ENCODE assay signal across 8 cellular contexts in genomic region chr20:45405566-45406259, GRCh38. TPM values are rescaled to one million over a fixed set of nuclear protein-coding genes. Genes with fewer than 3 reads are reported as not detected.
DNase-seq lines count a peak whose midpoint lies in the region; ATAC-seq, FAIRE-seq and TF ChIP-seq lines count a peak whose summit lies in the region.

No MANE protein-coding gene starts in this region.

- H3K9me3 ChIP-seq in A549: peaks cover 9% of the 10 kb centered on the region
- peaks cover 0 to 10% (median under 1%) of the 10 kb centered on the region in 12 donors for H3K9me3 ChIP-seq in heart left ventricle
- peaks cover 4% of the 10 kb centered on the region for H3K9me3 ChIP-seq in psoas muscle

- H3K9me2 ChIP-seq in GM23338 (ENCODE audit: insufficient read depth): peaks cover 3% of the 10 kb centered on the region; the same call in 1 of the 2 replicates

- H3K79me2 ChIP-seq in GM23338 (replicated peaks; ENCODE audit: insufficient read depth): peaks cover 9% of the 10 kb centered on the region

- peak overlapping the region; percentile 100 for H3K4me2 ChIP-seq in A549
- H3K4me2 ChIP-seq in GM23338: peak overlapping the region; percentile 97

- H3K27ac ChIP-seq in A549 (peak overlapping the region; percentile 83 to 91), GM23338 (ENCODE audit: low read depth) (no peak overlapping the region), heart left ventricle (peak overlapping the region; percentile 96 to 100 (median 99)), psoas muscle (peak overlapping the region; percentile 99)

- H3K27ac Mint-ChIP-seq in GM23338: no peak overlapping the region
- peak overlapping the region; percentile 59 for H3K27ac Mint-ChIP-seq in activated T-helper 1 cell treated with anti-CD3 and anti-CD28 coated beads, Interleukin-12 subunit alpha, Interleukin-12 subunit beta, Interleukin-2, Interleukin-4 antibody, amounts not matched to agents 30 ng/mL and 10 ng/mL and 1 ng/mL, durations not matched to agents 14 hours and 24 hours and 36 hours

- no peak for TF ChIP-seq EP300 in A549 (IDR thresholded peaks at IDR 0.05)

- H3K4me1 ChIP-seq in A549 (peaks cover 4% of the 10 kb centered on the region; the same call in 1 of the 3 replicates), GM23338 (ENCODE audit: insufficient read depth) (peaks cover 11% of the 10 kb centered on the region; the same call in 1 of the 2 replicates), heart left ventricle (peaks cover 0 to 45% (median 27%) of the 10 kb centered on the region in 12 donors), psoas muscle (peaks cover 27% of the 10 kb centered on the region)

- TF ChIP-seq POLR2A in A549 (IDR thresholded peaks at IDR 0.05; ENCODE audit: low read length): no peak
- no peak for TF ChIP-seq POLR2A in heart left ventricle (IDR thresholded peaks at IDR 0.05)

- CTCF ChIA-PET in A549 (lab: Yijun Ruan, JAX): interaction anchor here (0.6 to 6.9 kb wide), 7 partner anchors 12 to 366 kb away, joined by 3 to 56 read pairs (median 4); partner anchors contain the start of gene SYS1

- DNase-seq in A549 (ENCODE audit: low read depth in 1 of 2, low spot score in 1 of 2) (no peak), GM23338 (ENCODE audit: low spot score) (peak; percentile 67), heart left ventricle (peak; percentile 57 to 83 (median 69)), psoas muscle (peak; percentile 55 to 63), kidney glomerular epithelial cell (lab: John Stamatoyannopoulos, UW) (no peak), dermis blood vessel endothelial cell (no peak)
- no peak for DNase-seq in activated T-helper 1 cell treated with anti-CD3 and anti-CD28 coated beads, Interleukin-12 subunit alpha, Interleukin-12 subunit beta, Interleukin-2, Interleukin-4 antibody, amounts not matched to agents 30 ng/mL and 10 ng/mL and 1 ng/mL, durations not matched to agents 14 hours and 24 hours and 36 hours (ENCODE audit: low spot score)

- H3K27me3 Mint-ChIP-seq in GM23338 (ENCODE audit: insufficient read depth, low read depth, poor library complexity): peaks cover 24% of the 10 kb centered on the region
- peaks cover 13% of the 10 kb centered on the region for H3K27me3 Mint-ChIP-seq in activated T-helper 1 cell treated with anti-CD3 and anti-CD28 coated beads, Interleukin-12 subunit alpha, Interleukin-12 subunit beta, Interleukin-2, Interleukin-4 antibody, amounts not matched to agents 30 ng/mL and 10 ng/mL and 1 ng/mL, durations not matched to agents 14 hours and 24 hours and 36 hours (ENCODE audit: insufficient read depth)

- H3K27me3 ChIP-seq in GM23338 (ENCODE audit: insufficient read depth) (peaks cover 36% of the 10 kb centered on the region), heart left ventricle (peaks cover 0 to 5% (median 0%) of the 10 kb centered on the region in 9 donors), psoas muscle (ENCODE audit: insufficient read depth in 3 of 3, low read length in 2 of 3) (no peaks in the 10 kb centered on the region)

- H2AFZ ChIP-seq in GM23338: peak overlapping the region; percentile 97

- peaks cover 10% of the 10 kb centered on the region for H3K4me1 Mint-ChIP-seq in GM23338
- H3K4me1 Mint-ChIP-seq in activated T-helper 1 cell treated with anti-CD3 and anti-CD28 coated beads, Interleukin-12 subunit alpha, Interleukin-12 subunit beta, Interleukin-2, Interleukin-4 antibody, amounts not matched to agents 30 ng/mL and 10 ng/mL and 1 ng/mL, durations not matched to agents 14 hours and 24 hours and 36 hours (ENCODE audit: low read depth): peaks cover 21% of the 10 kb centered on the region

- H3K4me3 ChIP-seq in A549: peak overlapping the region; percentile 96
- peak overlapping the region; percentile 95 for H3K4me3 ChIP-seq in GM23338
- H3K4me3 ChIP-seq in heart left ventricle: peak overlapping the region; percentile 69 to 98 (median 84)
- H3K4me3 ChIP-seq in psoas muscle: peak overlapping the region; percentile 99

- no peaks in the 10 kb centered on the region; the same call in 1 of the 2 replicates for H4K20me1 ChIP-seq in GM23338 (replicated peaks; ENCODE audit: insufficient read depth)

- H3K36me3 Mint-ChIP-seq in GM23338 (ENCODE audit: low read depth): peaks cover 28% of the 10 kb centered on the region
- peaks cover 6% of the 10 kb centered on the region for H3K36me3 Mint-ChIP-seq in activated T-helper 1 cell treated with anti-CD3 and anti-CD28 coated beads, Interleukin-12 subunit alpha, Interleukin-12 subunit beta, Interleukin-2, Interleukin-4 antibody, amounts not matched to agents 30 ng/mL and 10 ng/mL and 1 ng/mL, durations not matched to agents 14 hours and 24 hours and 36 hours (ENCODE audit: low read depth)

- POLR2A ChIA-PET in A549 (lab: Yijun Ruan, JAX): interaction anchor here (0.6 to 1.0 kb wide), 4 partner anchors 13 to 58 kb away, joined by 4 read pairs; partner anchors contain the start of gene SYS1

- H3K9me3 Mint-ChIP-seq in GM23338: peaks cover 16% of the 10 kb centered on the region
- H3K9me3 Mint-ChIP-seq in activated T-helper 1 cell treated with anti-CD3 and anti-CD28 coated beads, Interleukin-12 subunit alpha, Interleukin-12 subunit beta, Interleukin-2, Interleukin-4 antibody, amounts not matched to agents 30 ng/mL and 10 ng/mL and 1 ng/mL, durations not matched to agents 14 hours and 24 hours and 36 hours: peaks cover 16% of the 10 kb centered on the region

- WGBS in A549 (ENCODE audit: missing lambda C conversion rate): 12% methylated on average over 33 of the region's 49 CpGs
- WGBS in heart left ventricle, 4 donors: 2 to 6% (median 4%) methylated on average over 35 to 49 of the region's 49 CpGs
- WGBS in psoas muscle, 3 donors: 3 to 4% (median 4%) methylated on average over 19 to 49 of the region's 49 CpGs

- intact Hi-C loops in activated T-helper 1 cell treated with anti-CD3 and anti-CD28 coated beads, Interleukin-12 subunit alpha, Interleukin-12 subunit beta, Interleukin-2, Interleukin-4 antibody, amounts not matched to agents 30 ng/mL and 10 ng/mL and 1 ng/mL, durations not matched to agents 14 hours and 24 hours and 36 hours (cut with micrococcal nuclease): loop anchor here (2.0 kb wide), 2 partner anchors 31 to 43 kb away; partner anchors contain the start of gene SYS1
- intact Hi-C loops in heart left ventricle (cut with DNase I): loop anchor here in 7 of 10 donors (1.0 to 5.0 kb wide), 5 partner anchors 31 to 63 kb away; partner anchors contain the start of gene SYS1 (in 2 of the 7)
- intact Hi-C loops in psoas muscle (cut with DNase I): no loop called here

- peak overlapping the region; percentile 86 for H3K4me3 Mint-ChIP-seq in GM23338
- peak overlapping the region; percentile 81 for H3K4me3 Mint-ChIP-seq in activated T-helper 1 cell treated with anti-CD3 and anti-CD28 coated beads, Interleukin-12 subunit alpha, Interleukin-12 subunit beta, Interleukin-2, Interleukin-4 antibody, amounts not matched to agents 30 ng/mL and 10 ng/mL and 1 ng/mL, durations not matched to agents 14 hours and 24 hours and 36 hours

- peaks cover 11% of the 10 kb centered on the region; the same call in 1 of the 2 replicates for H3F3A ChIP-seq in GM23338 (replicated peaks; ENCODE audit: low read depth)

- ATAC-seq in A549 (peak; percentile 67 to 76), GM23338 (peak; percentile 60), heart left ventricle (peak in 2 of 4 donors; percentile 12 to 26), psoas muscle (peak; percentile 16 to 29 (median 16)), GM21529 (IDR thresholded peaks at IDR 0.05; ENCODE audit: unreplicated experiment) (no peak)

- H3K36me3 ChIP-seq in GM23338 (ENCODE audit: insufficient read depth) (peaks cover 7% of the 10 kb centered on the region), heart left ventricle (peaks cover 0 to 25% (median 16%) of the 10 kb centered on the region in 9 donors), psoas muscle (ENCODE audit: insufficient read depth in 1 of 2, low read depth in 1 of 2) (peaks cover 0 to 25% of the 10 kb centered on the region in 2 donors)

- no peak for TF ChIP-seq CTCF in A549 (IDR thresholded peaks at IDR 0.05)
- 0 out of 4 replicates have a peak, but pooled peaks of 1 of the 2 experiments have one; percentile 3 for TF ChIP-seq CTCF in GM23338 (conservative IDR thresholded peaks at IDR 0.05; ENCODE audit: low read depth in 2 of 2)
- peak in 2 of 12 donors; percentile 9 to 18 for TF ChIP-seq CTCF in heart left ventricle (IDR thresholded peaks at IDR 0.05)
- TF ChIP-seq CTCF in psoas muscle (IDR thresholded peaks at IDR 0.05): no peak

- FAIRE-seq in A549 (lab: Jason Lieb, UNC): no peak

- TF ChIP-seq RAD21 in A549 (conservative IDR thresholded peaks at IDR 0.05 in 1 of 2, IDR thresholded peaks at IDR 0.05 in 1 of 2): no peak

RNA-seq across cellular contexts. Expression of gene DBNDD2, which starts 2.4 kb away (rescaled TPM):
- polyA plus RNA-seq in A549 (2011; rRNA removed): 20.9 and 31.1 TPM in 2 replicates
- polyA plus RNA-seq in A549 (2012; cell fraction: cytosol; rRNA removed): 14.2 and 15.9 TPM in 2 replicates
- 9.5 and 13.5 TPM in 2 replicates for polyA plus RNA-seq in A549 (2012; cell fraction: nucleus; rRNA removed)
- 6.2 to 6.5 TPM (median 6.3 TPM) in 3 replicates for polyA plus RNA-seq in A549 (2017; fragmentation: RNase III; extraction: RNeasy Plus Mini Kit Qiagen cat#74134 plus additional on column Dnase treatment)
- polyA minus RNA-seq in A549 (2011; rRNA and poly(A)+ RNA removed): 9.8 and 14.8 TPM in 2 replicates
- total RNA-seq in GM23338 (2014; rRNA removed; shearing (Covaris generic)): 25.8 and 28.0 TPM in 2 replicates
- polyA plus RNA-seq in GM23338 (2016; fragmentation: Nextera tagmentation; extraction: Ambion mirVana): 62.5 and 64.4 TPM in 2 replicates
- 21.7 and 24.6 TPM in 2 replicates for total RNA-seq in activated T-helper 1 cell treated with anti-CD3 and anti-CD28 coated beads, Interleukin-12 subunit alpha, Interleukin-12 subunit beta, Interleukin-2, Interleukin-4 antibody, amounts not matched to agents 30 ng/mL and 10 ng/mL and 1 ng/mL, durations not matched to agents 14 hours and 24 hours and 36 hours
- total RNA-seq in heart left ventricle: 100 to 1,000 TPM; 209 to 395 (median 346) TPM
- 100 to 1,000 TPM; 331 to 423 TPM for polyA plus RNA-seq in heart left ventricle
- 100 to 1,000 TPM; 108 to 180 (median 163) TPM for total RNA-seq in psoas muscle
- 100 to 1,000 TPM; 151 to 230 (median 162) TPM for polyA plus RNA-seq in psoas muscle
- total RNA-seq in dermis blood vessel endothelial cell: 3.4 and 8.9 TPM in 2 replicates

RNA-seq across cellular contexts. Expression of gene PIGT, which starts 10.2 kb away (rescaled TPM):
- polyA plus RNA-seq in A549 (2011; rRNA removed): 60.3 and 79.6 TPM in 2 replicates
- 90.7 and 110 TPM in 2 replicates for polyA plus RNA-seq in A549 (2012; cell fraction: cytosol; rRNA removed)
- 149 and 159 TPM in 2 replicates for polyA plus RNA-seq in A549 (2012; cell fraction: nucleus; rRNA removed)
- 62.0 to 71.8 TPM (median 66.2 TPM) in 3 replicates for polyA plus RNA-seq in A549 (2017; fragmentation: RNase III; extraction: RNeasy Plus Mini Kit Qiagen cat#74134 plus additional on column Dnase treatment)
- 83.2 and 86.7 TPM in 2 replicates for polyA minus RNA-seq in A549 (2011; rRNA and poly(A)+ RNA removed)
- total RNA-seq in GM23338 (2014; rRNA removed; shearing (Covaris generic)): 55.5 and 63.1 TPM in 2 replicates
- 48.2 and 48.4 TPM in 2 replicates for polyA plus RNA-seq in GM23338 (2016; fragmentation: Nextera tagmentation; extraction: Ambion mirVana)
- 89.8 and 90.6 TPM in 2 replicates for total RNA-seq in activated T-helper 1 cell treated with anti-CD3 and anti-CD28 coated beads, Interleukin-12 subunit alpha, Interleukin-12 subunit beta, Interleukin-2, Interleukin-4 antibody, amounts not matched to agents 30 ng/mL and 10 ng/mL and 1 ng/mL, durations not matched to agents 14 hours and 24 hours and 36 hours
- 100 to 1,000 TPM; 124 to 224 (median 165) TPM for total RNA-seq in heart left ventricle
- polyA plus RNA-seq in heart left ventricle: 100 to 1,000 TPM; 106 to 175 TPM
- total RNA-seq in psoas muscle: 10 to 100 TPM; 48.0 to 74.9 (median 57.1) TPM
- 100 to 1,000 TPM in 1 of 3 donors, 10 to 100 TPM in 2; 57.3 to 113 (median 94.7) TPM for polyA plus RNA-seq in psoas muscle
- 23.8 and 32.4 TPM in 2 replicates for total RNA-seq in dermis blood vessel endothelial cell

RNA-seq across cellular contexts. Expression of gene TP53TG5, which starts 27.6 kb away (rescaled TPM):
- polyA plus RNA-seq in A549 (2011; rRNA removed) (not detected in 2 replicates), A549 (2017; fragmentation: RNase III; extraction: RNeasy Plus Mini Kit Qiagen cat#74134 plus additional on column Dnase treatment) (not detected in 3 replicates), GM23338 (2016; fragmentation: Nextera tagmentation; extraction: Ambion mirVana) (not detected in 2 replicates), heart left ventricle (1 to 10 TPM in 1 of 2 donors, under 1 TPM in 1; 0.40 to 1.5 TPM), psoas muscle (1 to 10 TPM in 1 of 3 donors, under 1 TPM in 2; 0.12 to 1.0 (median 0.16) TPM)
- not detected in 2 replicates for polyA plus RNA-seq in A549 (2012; cell fraction: cytosol; rRNA removed)
- not detected in 2 replicates for polyA plus RNA-seq in A549 (2012; cell fraction: nucleus; rRNA removed)
- not detected in 2 replicates for polyA minus RNA-seq in A549 (2011; rRNA and poly(A)+ RNA removed)
- not detected in 2 replicates for total RNA-seq in GM23338 (2014; rRNA removed; shearing (Covaris generic))
- 0.07 and 0.08 TPM in 2 replicates for total RNA-seq in activated T-helper 1 cell treated with anti-CD3 and anti-CD28 coated beads, Interleukin-12 subunit alpha, Interleukin-12 subunit beta, Interleukin-2, Interleukin-4 antibody, amounts not matched to agents 30 ng/mL and 10 ng/mL and 1 ng/mL, durations not matched to agents 14 hours and 24 hours and 36 hours
- total RNA-seq in heart left ventricle (1 to 10 TPM in 2 of 9 donors, under 1 TPM in 5, not detected in 2; 0.32 to 3.2 (median 0.76) TPM), psoas muscle (under 1 TPM in 2 of 4 donors, not detected in 2; 0.38 to 0.69 TPM), dermis blood vessel endothelial cell (not detected in 2 replicates)

RNA-seq across cellular contexts. Expression of gene SYS1, which starts 42.8 kb away (rescaled TPM):
- polyA plus RNA-seq in A549 (2011; rRNA removed) (27.6 and 30.5 TPM in 2 replicates), A549 (2017; fragmentation: RNase III; extraction: RNeasy Plus Mini Kit Qiagen cat#74134 plus additional on column Dnase treatment) (20.2 to 20.5 TPM (median 20.2 TPM) in 3 replicates), GM23338 (2016; fragmentation: Nextera tagmentation; extraction: Ambion mirVana) (6.9 and 7.9 TPM in 2 replicates), heart left ventricle (10 to 100 TPM; 12.6 to 68.8 TPM), psoas muscle (10 to 100 TPM; 40.9 to 73.3 (median 58.1) TPM)
- 46.0 and 62.2 TPM in 2 replicates for polyA plus RNA-seq in A549 (2012; cell fraction: cytosol; rRNA removed)
- 54.1 and 71.4 TPM in 2 replicates for polyA plus RNA-seq in A549 (2012; cell fraction: nucleus; rRNA removed)
- 47.1 and 63.5 TPM in 2 replicates for polyA minus RNA-seq in A549 (2011; rRNA and poly(A)+ RNA removed)
- 12.5 and 21.5 TPM in 2 replicates for total RNA-seq in GM23338 (2014; rRNA removed; shearing (Covaris generic))
- 25.6 and 26.4 TPM in 2 replicates for total RNA-seq in activated T-helper 1 cell treated with anti-CD3 and anti-CD28 coated beads, Interleukin-12 subunit alpha, Interleukin-12 subunit beta, Interleukin-2, Interleukin-4 antibody, amounts not matched to agents 30 ng/mL and 10 ng/mL and 1 ng/mL, durations not matched to agents 14 hours and 24 hours and 36 hours
- total RNA-seq in heart left ventricle (10 to 100 TPM; 16.4 to 54.0 (median 23.0) TPM), psoas muscle (10 to 100 TPM; 17.1 to 29.6 (median 22.9) TPM), dermis blood vessel endothelial cell (23.3 and 26.2 TPM in 2 replicates)

RNA-seq across cellular contexts. Expression of gene SDC4, which starts 57.5 kb away (rescaled TPM):
- polyA plus RNA-seq in A549 (2011; rRNA removed) (27.4 and 29.0 TPM in 2 replicates), A549 (2017; fragmentation: RNase III; extraction: RNeasy Plus Mini Kit Qiagen cat#74134 plus additional on column Dnase treatment) (35.6 to 40.2 TPM (median 39.2 TPM) in 3 replicates), GM23338 (2016; fragmentation: Nextera tagmentation; extraction: Ambion mirVana) (28.5 and 29.7 TPM in 2 replicates), heart left ventricle (100 to 1,000 TPM in 1 of 2 donors, 10 to 100 TPM in 1; 44.3 to 139 TPM), psoas muscle (100 to 1,000 TPM in 1 of 3 donors, 10 to 100 TPM in 2; 41.6 to 323 (median 63.9) TPM)
- 13.1 and 17.7 TPM in 2 replicates for polyA plus RNA-seq in A549 (2012; cell fraction: cytosol; rRNA removed)
- polyA plus RNA-seq in A549 (2012; cell fraction: nucleus; rRNA removed): 12.6 and 21.5 TPM in 2 replicates
- polyA minus RNA-seq in A549 (2011; rRNA and poly(A)+ RNA removed): 43.3 and 43.7 TPM in 2 replicates
- total RNA-seq in GM23338 (2014; rRNA removed; shearing (Covaris generic)): 35.4 and 39.9 TPM in 2 replicates
- 220 and 222 TPM in 2 replicates for total RNA-seq in activated T-helper 1 cell treated with anti-CD3 and anti-CD28 coated beads, Interleukin-12 subunit alpha, Interleukin-12 subunit beta, Interleukin-2, Interleukin-4 antibody, amounts not matched to agents 30 ng/mL and 10 ng/mL and 1 ng/mL, durations not matched to agents 14 hours and 24 hours and 36 hours
- total RNA-seq in heart left ventricle (100 to 1,000 TPM in 2 of 9 donors, 10 to 100 TPM in 7; 62.1 to 140 (median 94.1) TPM), psoas muscle (100 to 1,000 TPM in 2 of 4 donors, 10 to 100 TPM in 2; 32.2 to 283 (median 161) TPM), dermis blood vessel endothelial cell (41.5 and 79.3 TPM in 2 replicates)

Comparison
In these comparisons a context has a peak if more than half of its experiments do, and no peak if none do; other contexts are left out.
1. DNase-seq: peak in GM23338 (single experiment), heart left ventricle (5 of 5) and psoas muscle (2 of 2); none in A549 (0 of 2), activated T-helper 1 cell treated with anti-CD3 and anti-CD28 coated beads, Interleukin-12 subunit alpha, Interleukin-12 subunit beta, Interleukin-2, Interleukin-4 antibody, amounts not matched to agents 30 ng/mL and 10 ng/mL and 1 ng/mL, durations not matched to agents 14 hours and 24 hours and 36 hours (single experiment), kidney glomerular epithelial cell (single experiment) and dermis blood vessel endothelial cell (single experiment).
2. intact Hi-C loops: an anchor here in activated T-helper 1 cell treated with anti-CD3 and anti-CD28 coated beads, Interleukin-12 subunit alpha, Interleukin-12 subunit beta, Interleukin-2, Interleukin-4 antibody, amounts not matched to agents 30 ng/mL and 10 ng/mL and 1 ng/mL, durations not matched to agents 14 hours and 24 hours and 36 hours (2.0 kb wide) and heart left ventricle (1.0 to 5.0 kb wide); none called in psoas muscle.
3. Peak in every context shown above with its lines, with median percentiles within 50 percentile points of each other: H3K4me3 ChIP-seq.